Comparison of ENCODE assay signal across 2 cellular contexts in genomic region chr3:45191424-45191823, GRCh38.
TF ChIP-seq lines count a peak whose summit lies in the region.

No MANE protein-coding gene starts in this region.

TF ChIP-seq in IMR-90, 13 proteins besides CTCF, POLR2A, EP300 and RAD21:
- no peak for TF ChIP-seq RFX5 (IDR thresholded peaks at IDR 0.05; ENCODE audit: low read depth, low read length)
- no peak for TF ChIP-seq BHLHE40 (IDR thresholded peaks at IDR 0.05; ENCODE audit: low read depth, low read length)
- no peak for TF ChIP-seq ELK1 (IDR thresholded peaks at IDR 0.05; ENCODE audit: borderline replicate concordance, low read depth, low read length)
- no peak for TF ChIP-seq FOS (IDR thresholded peaks at IDR 0.05; ENCODE audit: low read depth, low read length)
- no peak for TF ChIP-seq USF2 (IDR thresholded peaks at IDR 0.05; ENCODE audit: low read depth, low read length)
- TF ChIP-seq MAZ (IDR thresholded peaks at IDR 0.05; ENCODE audit: borderline replicate concordance, low read depth, low read length), result no peak
- no peak for TF ChIP-seq MXI1 (IDR thresholded peaks at IDR 0.05; ENCODE audit: borderline replicate concordance, low read depth, low read length)

TF ChIP-seq in H1, 55 proteins besides CTCF, POLR2A, EP300 and RAD21:
- TF ChIP-seq CHD2 (IDR thresholded peaks at IDR 0.05; ENCODE audit: low read length) (no peak), CTBP2 (IDR thresholded peaks at IDR 0.05; ENCODE audit: borderline replicate concordance, insufficient read depth, insufficient read length, low read length) (no peak), JUN (IDR thresholded peaks at IDR 0.05; ENCODE audit: low read depth, low read length) (no peak), SP2 (IDR thresholded peaks at IDR 0.05; ENCODE audit: low read length) (no peak), SAP30 (IDR thresholded peaks at IDR 0.05; ENCODE audit: insufficient read depth, insufficient replicate concordance, low read length) (no peak), RNF2 (IDR thresholded peaks at IDR 0.05; ENCODE audit: borderline replicate concordance, low read depth, low read length, missing control alignments, poor library complexity, severe bottlenecking) (no peak)
